10 cellular contexts compared by ENCODE assay signal in genomic region chrX:106484233-106484632, GRCh38.
A peak's percentile ranks its signal among the peaks of the same experiment; 100 is the strongest.
DNase-seq lines count a peak whose midpoint lies in the region; ATAC-seq and TF ChIP-seq lines count a peak whose summit lies in the region.
"Had no signal": no experiment of that assay in that cellular context is flagged by ENCODE, and none has a peak within 500 bp of the region (broad histone marks: within the 10 kb centered on the region; RNA-seq: fewer than 3 reads in every experiment).

No MANE protein-coding gene starts in this region.

- no peaks in the 10 kb centered on the region for H3K9me3 Mint-ChIP-seq in CD4-positive, alpha-beta T cell
- peaks cover 3% of the 10 kb centered on the region for H3K9me3 Mint-ChIP-seq in activated T-helper 2 cell treated with anti-CD3 and anti-CD28 coated beads, Interferon-gamma antibody, Interleukin-2, Interleukin-4, amounts not matched to agents 10 μg/mL and 5 μg/mL and 100 μg/mL, durations not matched to agents 14 hours and 24 hours and 36 hours

- no peak for DNase-seq in CD4-positive, alpha-beta T cell
- DNase-seq in GM19238 (ENCODE audit: insufficient read length, low spot score) (peak; percentile 15), GDM1 (lab: John Stamatoyannopoulos, UW) (no peak), H4 (ENCODE audit: low spot score) (no peak), caudate nucleus (lab: John Stamatoyannopoulos, UW) (no peak)
- peak; percentile 14 for DNase-seq in activated T-helper 2 cell treated with anti-CD3 and anti-CD28 coated beads, Interferon-gamma antibody, Interleukin-2, Interleukin-4, amounts not matched to agents 10 μg/mL and 5 μg/mL and 100 μg/mL, durations not matched to agents 14 hours and 24 hours and 36 hours (ENCODE audit: low spot score)
- DNase-seq in activated effector memory CD4-positive, alpha-beta T cell treated with Interleukin-2 at 50 U/mL for 16 hours: no peak

- TF ChIP-seq CTCF in CD4-positive, alpha-beta T cell (IDR thresholded peaks at IDR 0.05): no peak

- CTCF ChIA-PET in CD4-positive, alpha-beta T cell (lab: Charles Lee): no interaction called here

- peaks cover 20% of the 10 kb centered on the region for H3K4me1 Mint-ChIP-seq in CD4-positive, alpha-beta T cell (ENCODE audit: low read depth)
- peaks cover 27% of the 10 kb centered on the region for H3K4me1 Mint-ChIP-seq in activated T-helper 2 cell treated with anti-CD3 and anti-CD28 coated beads, Interferon-gamma antibody, Interleukin-2, Interleukin-4, amounts not matched to agents 10 μg/mL and 5 μg/mL and 100 μg/mL, durations not matched to agents 14 hours and 24 hours and 36 hours (ENCODE audit: low read depth)

- H3K27ac ChIP-seq in CD4-positive, alpha-beta T cell (ENCODE audit: low read depth, low read length): no peak overlapping the region
- no peak overlapping the region for H3K27ac ChIP-seq in caudate nucleus (ENCODE audit: low read depth, low read length)
- H3K27ac ChIP-seq: neutrophil had no signal

- ATAC-seq in CD4-positive, alpha-beta T cell (ENCODE audit: poor library complexity): peak; percentile 72
- ATAC-seq in HG03064 (IDR thresholded peaks at IDR 0.05; ENCODE audit: low read depth, unreplicated experiment): peak; percentile 98
- ATAC-seq: Panc1 had no signal

- H3K27me3 ChIP-seq in CD4-positive, alpha-beta T cell (ENCODE audit: control insufficient read depth, insufficient read depth, low read length): no peaks in the 10 kb centered on the region
- H3K27me3 ChIP-seq: neutrophil had no signal

- intact Hi-C loops in CD4-positive, alpha-beta T cell (cut with DNase I, micrococcal nuclease): loop anchor here (5.0 kb wide), 3 partner anchors 128 to 468 kb away; partner anchors contain the start of gene RADX (in 1 of the 2)
- intact Hi-C loops in activated T-helper 2 cell treated with anti-CD3 and anti-CD28 coated beads, Interferon-gamma antibody, Interleukin-2, Interleukin-4, amounts not matched to agents 10 μg/mL and 5 μg/mL and 100 μg/mL, durations not matched to agents 14 hours and 24 hours and 36 hours (cut with micrococcal nuclease): loop anchor here (1.0 to 10.0 kb wide), 3 partner anchors 29 to 311 kb away; partner anchors contain the start of gene RADX

- peak overlapping the region; percentile 78 for H3K4me3 Mint-ChIP-seq in CD4-positive, alpha-beta T cell
- H3K4me3 Mint-ChIP-seq in activated T-helper 2 cell treated with anti-CD3 and anti-CD28 coated beads, Interferon-gamma antibody, Interleukin-2, Interleukin-4, amounts not matched to agents 10 μg/mL and 5 μg/mL and 100 μg/mL, durations not matched to agents 14 hours and 24 hours and 36 hours (ENCODE audit: low read depth): peak overlapping the region; percentile 45

- H3K27me3 Mint-ChIP-seq in CD4-positive, alpha-beta T cell: no peaks in the 10 kb centered on the region
- H3K27me3 Mint-ChIP-seq in activated T-helper 2 cell treated with anti-CD3 and anti-CD28 coated beads, Interferon-gamma antibody, Interleukin-2, Interleukin-4, amounts not matched to agents 10 μg/mL and 5 μg/mL and 100 μg/mL, durations not matched to agents 14 hours and 24 hours and 36 hours (ENCODE audit: low read depth): no peaks in the 10 kb centered on the region

- peak overlapping the region; percentile 83 for H3K27ac Mint-ChIP-seq in CD4-positive, alpha-beta T cell
- H3K27ac Mint-ChIP-seq in activated T-helper 2 cell treated with anti-CD3 and anti-CD28 coated beads, Interferon-gamma antibody, Interleukin-2, Interleukin-4, amounts not matched to agents 10 μg/mL and 5 μg/mL and 100 μg/mL, durations not matched to agents 14 hours and 24 hours and 36 hours: peak overlapping the region; percentile 72

- H3K9me3 ChIP-seq in CD4-positive, alpha-beta T cell (ENCODE audit: control insufficient read depth, low read length): no peaks in the 10 kb centered on the region
- H3K9me3 ChIP-seq: neutrophil had no signal

- POLR2A ChIA-PET in CD4-positive, alpha-beta T cell (lab: Charles Lee): interaction anchor here (2.0 kb wide), 1 partner anchor 127 kb away, joined by 11 read pairs; the partner anchor contains the start of gene RADX

- no peaks in the 10 kb centered on the region for H3K36me3 Mint-ChIP-seq in CD4-positive, alpha-beta T cell (ENCODE audit: low read depth)
- H3K36me3 Mint-ChIP-seq in activated T-helper 2 cell treated with anti-CD3 and anti-CD28 coated beads, Interferon-gamma antibody, Interleukin-2, Interleukin-4, amounts not matched to agents 10 μg/mL and 5 μg/mL and 100 μg/mL, durations not matched to agents 14 hours and 24 hours and 36 hours (ENCODE audit: low read depth): no peaks in the 10 kb centered on the region

Comparison
In these comparisons a context has a peak if more than half of its experiments do, and no peak if none do; other contexts are left out.
1. DNase-seq: peak in GM19238 (single experiment) and activated T-helper 2 cell treated with anti-CD3 and anti-CD28 coated beads, Interferon-gamma antibody, Interleukin-2, Interleukin-4, amounts not matched to agents 10 μg/mL and 5 μg/mL and 100 μg/mL, durations not matched to agents 14 hours and 24 hours and 36 hours (single experiment); none in CD4-positive, alpha-beta T cell (0 of 10), activated effector memory CD4-positive, alpha-beta T cell treated with Interleukin-2 at 50 U/mL for 16 hours (single experiment), GDM1 (single experiment), H4 (single experiment) and caudate nucleus (0 of 61).